12 cellular contexts compared by ENCODE assay signal in the genomic region with DNA sequence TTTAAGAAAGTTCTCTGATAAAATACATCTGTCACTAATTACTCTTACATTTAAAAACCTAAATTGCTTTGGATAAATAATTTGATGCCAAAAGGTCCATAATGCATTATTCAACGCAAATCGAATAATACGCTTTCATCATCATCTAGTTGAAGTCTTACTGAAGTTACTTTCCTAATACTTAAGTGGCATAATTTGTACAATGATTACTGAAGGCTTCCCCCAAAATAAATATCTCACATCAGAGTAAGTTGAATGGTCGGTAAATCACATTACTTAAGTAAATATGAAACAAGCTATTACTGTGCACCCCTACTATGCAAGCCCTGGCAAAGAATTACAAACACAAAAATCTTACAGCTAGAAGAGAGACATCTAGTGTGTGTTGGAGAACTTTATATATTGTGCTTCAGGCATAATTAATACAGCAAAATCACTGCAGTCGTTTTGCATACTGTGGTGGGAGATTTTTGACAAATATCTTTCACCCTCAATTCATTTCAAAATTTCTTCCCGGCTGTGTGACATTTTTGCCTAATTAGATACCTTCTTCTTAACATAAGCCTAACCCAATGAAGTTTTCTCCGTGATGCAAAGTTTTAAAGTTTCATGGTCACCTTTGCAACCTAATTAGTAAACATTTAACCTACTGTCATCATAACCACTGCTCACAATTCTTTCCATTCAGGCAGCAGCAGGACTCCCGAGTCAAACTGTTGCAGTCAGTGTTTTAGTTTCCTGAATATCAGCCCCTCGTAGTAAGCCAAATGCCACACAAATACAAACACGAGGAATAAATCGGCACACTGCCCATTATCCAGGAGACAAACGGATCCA.
DNase-seq lines count a peak whose midpoint lies in the region; ATAC-seq and TF ChIP-seq lines count a peak whose summit lies in the region.
"Had no signal": no experiment of that assay in that cellular context is flagged by ENCODE, and none has a peak within 500 bp of the region (broad histone marks: within the 10 kb centered on the region; RNA-seq: fewer than 3 reads in every experiment).

No MANE protein-coding gene starts in this region.

- peaks cover 29% of the 10 kb centered on the region for H3K27me3 Mint-ChIP-seq in brain
- H3K27me3 Mint-ChIP-seq in activated naive CD4-positive, alpha-beta T cell treated with anti-CD3 and anti-CD28 coated beads for 36 hours (ENCODE audit: low read depth) = peaks cover 60% of the 10 kb centered on the region

- H3K9me3 Mint-ChIP-seq in brain = no peaks in the 10 kb centered on the region
- no peaks in the 10 kb centered on the region for H3K9me3 Mint-ChIP-seq in activated naive CD4-positive, alpha-beta T cell treated with anti-CD3 and anti-CD28 coated beads for 36 hours
- H3K9me3 Mint-ChIP-seq: activated CD4-positive, alpha-beta memory T cell treated with anti-CD3 and anti-CD28 coated beads, Interleukin-2, amount 10 ng/mL, durations not matched to agents 7 days and 5 days; IgD-negative memory B cell; T-helper 1 cell treated with Interleukin-12 subunit alpha and Interleukin-12 subunit beta and Interleukin-4 antibody, amounts not matched to agents 30 μg/mL and 1 μg/mL, for 36 hours had no signal

- DNase-seq in Kasumi-1 (lab: John Stamatoyannopoulos, UW) = peak; percentile 9 to 50
- peak; percentile 17 for DNase-seq in midbrain (lab: John Stamatoyannopoulos, UW)
- no peak for DNase-seq in activated naive CD4-positive, alpha-beta T cell treated with anti-CD3 and anti-CD28 coated beads for 36 hours
- no peak for DNase-seq in NCI-H1436 treated with DMSO at 0.1 percent for 48 hours (lab: John Stamatoyannopoulos, UW)
- no peak for DNase-seq in GF-D8 (lab: John Stamatoyannopoulos, UW)
- DNase-seq: activated CD4-positive, alpha-beta memory T cell treated with anti-CD3 and anti-CD28 coated beads, Interleukin-2, amount 10 ng/mL, durations not matched to agents 7 days and 5 days; activated naive CD4-positive, alpha-beta T cell had no signal

- CTCF ChIA-PET in activated naive CD4-positive, alpha-beta T cell treated with anti-CD3 and anti-CD28 coated beads for 36 hours (lab: Charles Lee) = interaction anchor here (0.9 to 1.3 kb wide), 2 partner anchors 13 to 80 kb away, joined by 3 read pairs; no protein-coding TSS in a partner anchor

- peak overlapping the region; percentile 87 for H3K27ac ChIP-seq in 22Rv1

- peak overlapping the region; percentile 85 to 88 (median 88) for H3K4me3 Mint-ChIP-seq in brain
- no peak overlapping the region for H3K4me3 Mint-ChIP-seq in activated naive CD4-positive, alpha-beta T cell treated with anti-CD3 and anti-CD28 coated beads for 36 hours
- H3K4me3 Mint-ChIP-seq: activated CD4-positive, alpha-beta memory T cell treated with anti-CD3 and anti-CD28 coated beads, Interleukin-2, amount 10 ng/mL, durations not matched to agents 7 days and 5 days had no signal

- peak overlapping the region in 4 of 5 experiments; percentile 68 to 94 (median 94) for H3K27ac Mint-ChIP-seq in brain
- H3K27ac Mint-ChIP-seq in activated naive CD4-positive, alpha-beta T cell treated with anti-CD3 and anti-CD28 coated beads for 36 hours = no peak overlapping the region
- H3K27ac Mint-ChIP-seq: activated CD4-positive, alpha-beta memory T cell treated with anti-CD3 and anti-CD28 coated beads, Interleukin-2, amount 10 ng/mL, durations not matched to agents 7 days and 5 days; IgD-negative memory B cell; T-helper 1 cell treated with Interleukin-12 subunit alpha and Interleukin-12 subunit beta and Interleukin-4 antibody, amounts not matched to agents 30 μg/mL and 1 μg/mL, for 36 hours had no signal

- no peak for ATAC-seq in HG02970 (IDR thresholded peaks at IDR 0.05; ENCODE audit: low FRiP score, unreplicated experiment)

- intact Hi-C loops in activated naive CD4-positive, alpha-beta T cell treated with anti-CD3 and anti-CD28 coated beads for 36 hours (cut with micrococcal nuclease) = no loop called here

- H3K36me3 Mint-ChIP-seq in brain = no peaks in the 10 kb centered on the region
- H3K36me3 Mint-ChIP-seq in activated naive CD4-positive, alpha-beta T cell treated with anti-CD3 and anti-CD28 coated beads for 36 hours (ENCODE audit: low read depth) = no peaks in the 10 kb centered on the region
- H3K36me3 Mint-ChIP-seq: IgD-negative memory B cell had no signal

- TF ChIP-seq CTCF in 22Rv1 (IDR thresholded peaks at IDR 0.05) (peak; percentile 34; the same call in 1 of the 2 replicates), brain (conservative IDR thresholded peaks at IDR 0.05) (peak in 1 of 2 experiments; percentile 23)

- peaks cover 69% of the 10 kb centered on the region for H3K4me1 Mint-ChIP-seq in brain
- H3K4me1 Mint-ChIP-seq in activated naive CD4-positive, alpha-beta T cell treated with anti-CD3 and anti-CD28 coated beads for 36 hours (ENCODE audit: low read depth) = peaks cover 8% of the 10 kb centered on the region

Comparison
In these comparisons a context has a peak if more than half of its experiments do, and no peak if none do; other contexts are left out.
1. DNase-seq: peak in Kasumi-1 (2 of 2) and midbrain (single experiment); none in activated naive CD4-positive, alpha-beta T cell treated with anti-CD3 and anti-CD28 coated beads for 36 hours (single experiment), NCI-H1436 treated with DMSO at 0.1 percent for 48 hours (single experiment) and GF-D8 (single experiment).